In genomic region chr12:47265391-47265790, GRCh38 we compare ENCODE assay signal across 35 cellular contexts.
"Had no signal": no experiment of that assay in that cellular context is flagged by ENCODE, and none has a peak within 500 bp of the region (broad histone marks: within the 10 kb centered on the region; RNA-seq: fewer than 3 reads in every experiment).

No MANE protein-coding gene starts in this region.

- H3K4me2 ChIP-seq: SK-N-SH had no signal

- H3K27ac Mint-ChIP-seq: activated CD4-positive, alpha-beta memory T cell treated with anti-CD3 and anti-CD28 coated beads for 36 hours; activated naive CD8-positive, alpha-beta T cell treated with anti-CD3 and anti-CD28 coated beads, Interleukin-2, amount 10 ng/mL, durations not matched to agents 7 days and 5 days; activated T-helper 17 cell treated with anti-CD3 and anti-CD28 coated beads, Interleukin-2, amount 50 U/mL, for 72 hours; T-helper 1 cell treated with Interleukin-12 subunit alpha and Interleukin-12 subunit beta and Interleukin-4 antibody, amounts not matched to agents 30 μg/mL and 1 μg/mL, for 36 hours; T-helper 2 cell treated with Interferon-gamma antibody and Interleukin-4, amounts not matched to agents 5 μg/mL and 100 μg/mL, for 36 hours had no signal

- H3K36me3 ChIP-seq: adrenal gland, breast epithelium, SJSA1 had no signal

- H3K9ac ChIP-seq: SK-N-SH had no signal

- H3K4me1 ChIP-seq: adrenal gland had no signal

- H3K27me3 ChIP-seq: adrenal gland, body of pancreas, breast epithelium, SJSA1 had no signal

- H3K9me3 Mint-ChIP-seq: activated T-helper 17 cell treated with anti-CD3 and anti-CD28 coated beads, Interleukin-2, amount 50 U/mL, for 72 hours had no signal

- H3K36me3 Mint-ChIP-seq: activated CD4-positive, alpha-beta memory T cell treated with anti-CD3 and anti-CD28 coated beads for 36 hours had no signal

- H3K4me3 ChIP-seq: adrenal gland, body of pancreas, breast epithelium, SJSA1 had no signal

- H3K27ac ChIP-seq: adrenal gland, body of pancreas, breast epithelium, SJSA1 had no signal

- H3K4me3 Mint-ChIP-seq: activated CD4-positive, alpha-beta memory T cell treated with anti-CD3 and anti-CD28 coated beads for 36 hours; activated naive CD8-positive, alpha-beta T cell treated with anti-CD3 and anti-CD28 coated beads, Interleukin-2, amount 10 ng/mL, durations not matched to agents 7 days and 5 days; activated T-helper 17 cell treated with anti-CD3 and anti-CD28 coated beads, Interleukin-2, amount 50 U/mL, for 72 hours; T-helper 1 cell treated with Interleukin-12 subunit alpha and Interleukin-12 subunit beta and Interleukin-4 antibody, amounts not matched to agents 30 μg/mL and 1 μg/mL, for 36 hours; T-helper 2 cell treated with Interferon-gamma antibody and Interleukin-4, amounts not matched to agents 5 μg/mL and 100 μg/mL, for 36 hours had no signal

- H3K27me3 Mint-ChIP-seq: activated CD4-positive, alpha-beta memory T cell treated with anti-CD3 and anti-CD28 coated beads for 36 hours; activated naive CD8-positive, alpha-beta T cell treated with anti-CD3 and anti-CD28 coated beads, Interleukin-2, amount 10 ng/mL, durations not matched to agents 7 days and 5 days; activated T-helper 17 cell treated with anti-CD3 and anti-CD28 coated beads, Interleukin-2, amount 50 U/mL, for 72 hours had no signal

- DNase-seq: activated CD4-positive, alpha-beta memory T cell treated with anti-CD3 and anti-CD28 coated beads for 36 hours; activated CD4-positive, alpha-beta T cell treated with anti-CD3 and anti-CD28 coated beads for 4 hours; activated CD4-positive, alpha-beta T cell treated with anti-CD3 and anti-CD28 coated beads, Interleukin-2, amount 50 U/mL, for 1 hour; activated CD8-positive, alpha-beta memory T cell treated with anti-CD3 and anti-CD28 coated beads, Interleukin-2, amount 50 U/mL, for 48 hours; activated effector memory CD4-positive, alpha-beta T cell treated with anti-CD3 and anti-CD28 coated beads, Interleukin-2, amount 50 U/mL, for 16 hours; activated naive CD4-positive, alpha-beta T cell; activated naive CD4-positive, alpha-beta T cell treated with anti-CD3 and anti-CD28 coated beads, Interleukin-2, amount 50 U/mL, for 16 hours; activated naive CD8-positive, alpha-beta T cell treated with anti-CD3 and anti-CD28 coated beads, Interleukin-2, amount 10 ng/mL, durations not matched to agents 7 days and 5 days; activated T-cell treated with anti-CD3 and anti-CD28 coated beads, Interleukin-2, amount 50 U/mL, for 48 hours; adrenal gland; body of pancreas; IMR-90; Karpas-422; KBM-7; MM.1S; MV-4-11; NCI-H1092; NCI-H1436 treated with DMSO at 0.1 percent for 48 hours; NCI-H1694 treated with DMSO at 0.1 percent for 48 hours; NCI-H2029; NCI-H2107; NCI-H2171; NCI-H510A; NCI-H526; NCI-H748 treated with DMSO at 0.1 percent for 48 hours; NK-92 treated with Interleukin-12 subunit alpha and Interleukin-12 subunit beta, amount 100 ng/mL, for 24 hours; OCI-M1; SHP77 treated with DMSO at 0.1 percent for 48 hours; SK-N-SH had no signal

- ATAC-seq: activated CD4-positive, CD25-positive, alpha-beta regulatory T cell treated with anti-CD3 and anti-CD28 coated beads, Interleukin-2, amount 50 U/mL, for 24 hours; activated T-helper 17 cell treated with anti-CD3 and anti-CD28 coated beads, Interleukin-2, amount 50 U/mL, for 72 hours; body of pancreas had no signal
